In the genomic region with DNA sequence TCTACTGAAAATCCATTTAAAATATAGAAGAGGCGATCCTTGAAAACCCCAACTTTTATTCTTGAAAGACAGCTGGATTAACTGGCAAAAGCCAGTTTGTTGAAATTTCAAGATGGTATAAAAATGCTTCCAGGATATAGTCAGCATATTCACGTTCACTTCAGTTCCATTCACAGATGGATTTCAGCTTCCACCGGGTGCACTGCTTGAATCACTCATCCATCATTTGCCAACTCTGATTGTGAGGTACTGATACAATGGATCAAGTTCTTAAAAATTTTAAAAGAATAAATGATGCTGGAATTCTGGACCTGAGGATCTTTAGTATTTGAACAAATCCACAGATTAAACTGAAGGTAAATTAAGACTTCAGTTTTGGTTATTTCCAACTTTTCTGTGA, we compare ENCODE assay signal across 9 cellular contexts. TPM values are rescaled to one million over a fixed set of nuclear protein-coding genes. Genes with fewer than 3 reads are reported as not detected.
DNase-seq lines count a peak whose midpoint lies in the region; ATAC-seq, FAIRE-seq and TF ChIP-seq lines count a peak whose summit lies in the region.
"Had no signal": no experiment of that assay in that cellular context is flagged by ENCODE, and none has a peak within 500 bp of the region (broad histone marks: within the 10 kb centered on the region; RNA-seq: fewer than 3 reads in every experiment).

No MANE protein-coding gene starts in this region.

- peaks cover 14% of the 10 kb centered on the region for H3K4me1 ChIP-seq in HEK293 (ENCODE audit: control insufficient read depth, insufficient read depth, low read length)
- peaks cover 20 to 68% of the 10 kb centered on the region in 2 donors for H3K4me1 ChIP-seq in muscle layer of duodenum (ENCODE audit: control insufficient read depth in 1 of 2, insufficient read depth in 2 of 2, low read length in 2 of 2)

- POLR2A ChIA-PET in BJ (lab: Charles Lee) (interaction anchor here (0.8 kb wide), 1 partner anchor 9 kb away, joined by 4 read pairs; no protein-coding TSS in a partner anchor), HEK293 (lab: Yijun Ruan, JAX) (interaction anchor here (0.6 to 3.4 kb wide), 4 partner anchors 9 to 34 kb away, joined by 3 to 26 read pairs (median 4); partner anchors contain the start of gene H2AZ2)

- no peak for FAIRE-seq in RCC 7860 (lab: Jason Lieb, UNC)

- CTCF ChIA-PET in BJ (lab: Yijun Ruan, JAX) = interaction anchor here (0.6 to 2.1 kb wide), 2 partner anchors 79 to 254 kb away, joined by 3 to 5 read pairs; no protein-coding TSS in a partner anchor
- CTCF ChIA-PET in HEK293 (lab: Yijun Ruan, JAX) = interaction anchor here (0.5 to 2.8 kb wide), 7 partner anchors 25 to 253 kb away, joined by 3 to 22 read pairs (median 5); no protein-coding TSS in a partner anchor

- TF ChIP-seq CTCF in BJ (IDR thresholded peaks at IDR 0.05; ENCODE audit: insufficient read depth, low read depth, low read length) = no peak
- no peak for TF ChIP-seq CTCF in HEK293 (tag by site-specific recombination; IDR thresholded peaks at IDR 0.05)
- no peak for TF ChIP-seq CTCF in astrocyte of the spinal cord (IDR thresholded peaks at IDR 0.05; ENCODE audit: low read depth, low read length)

- H3K27me3 ChIP-seq in BJ (ENCODE audit: control insufficient read depth, insufficient read depth, low read length) (no peaks in the 10 kb centered on the region), muscle layer of duodenum (ENCODE audit: low read depth, low read length) (no peaks in the 10 kb centered on the region)

- no peaks in the 10 kb centered on the region for H3K9me3 ChIP-seq in HEK293 (ENCODE audit: control insufficient read depth, insufficient read depth, low read depth, low read length)
- no peaks in the 10 kb centered on the region for H3K9me3 ChIP-seq in muscle layer of duodenum (ENCODE audit: control insufficient read depth in 1 of 2, low read length in 2 of 2)

- peak overlapping the region; percentile 35 for H3K4me3 ChIP-seq in BJ (ENCODE audit: low read depth, low read length)
- peak overlapping the region; percentile 93 for H3K4me3 ChIP-seq in HEK293 (ENCODE audit: low read depth, low read length)
- peak overlapping the region; percentile 80 for H3K4me3 ChIP-seq in astrocyte of the spinal cord (ENCODE audit: low read depth, low read length)
- H3K4me3 ChIP-seq in muscle layer of duodenum (ENCODE audit: low read depth in 1 of 2, low read length in 2 of 2) = peak overlapping the region; percentile 57 to 83

- H3K27ac ChIP-seq in HEK293 (ENCODE audit: extremely low read depth, low read depth, low read length) (no peak overlapping the region), muscle layer of duodenum (ENCODE audit: low read length) (peak overlapping the region; percentile 43)

- ATAC-seq in GM21723 (IDR thresholded peaks at IDR 0.05; ENCODE audit: unreplicated experiment) (no peak), HG02840 (IDR thresholded peaks at IDR 0.05; ENCODE audit: low FRiP score, unreplicated experiment) (no peak)

- in situ Hi-C loops in astrocyte of the spinal cord (cut with HindIII; ENCODE audit: low sequenced_read_pairs) = no loop called here

- H3K36me3 ChIP-seq in BJ (ENCODE audit: control insufficient read depth, insufficient read depth, low read length) (no peaks in the 10 kb centered on the region), HEK293 (ENCODE audit: control insufficient read depth in 2 of 2, insufficient read depth in 1 of 2, low read length in 2 of 2) (peaks cover 0 to 40% of the 10 kb centered on the region in 2 experiments; a peak in 2 of 3 replicates), muscle layer of duodenum (ENCODE audit: control insufficient read depth in 1 of 2, insufficient read depth in 2 of 2, low read length in 2 of 2) (peaks cover 0 to 7% of the 10 kb centered on the region in 2 donors)

- DNase-seq in BJ (ENCODE audit: low read depth) = no peak
- no peak for DNase-seq in astrocyte of the spinal cord (ENCODE audit: low read depth, low spot score)
- DNase-seq in SKM-1 (lab: John Stamatoyannopoulos, UW; ENCODE audit: unreplicated experiment) = no peak
- DNase-seq in RCC 7860 (ENCODE audit: low spot score) = no peak
- DNase-seq: SHP77 had no signal

TF ChIP-seq in HEK293, 187 proteins besides CTCF, POLR2A, EP300 and RAD21:
- TF ChIP-seq SCRT1 (tag by site-specific recombination; IDR thresholded peaks at IDR 0.05; ENCODE audit: borderline replicate concordance) = no peak
- TF ChIP-seq ZBTB17 (tag by site-specific recombination; IDR thresholded peaks at IDR 0.05) = peak; percentile 36; the same call in 1 of the 2 replicates
- peak; percentile 27; the same call in 1 of the 2 replicates for TF ChIP-seq KLF10 (tag by site-specific recombination; IDR thresholded peaks at IDR 0.05)

RNA-seq across cellular contexts. Expression of gene PURB, which starts 2.4 kb away (rescaled TPM):
- 2.5 and 4.3 TPM in 2 replicates for polyA plus RNA-seq in BJ (2011; rRNA removed)
- 3.0 and 5.7 TPM in 2 replicates for polyA minus RNA-seq in BJ (2011; rRNA and poly(A)+ RNA removed)

RNA-seq across cellular contexts. Expression of gene H2AZ2, which starts 35.0 kb away (rescaled TPM):
- polyA plus RNA-seq in BJ (2011; rRNA removed) = 100 and 107 TPM in 2 replicates
- 35.3 and 46.2 TPM in 2 replicates for polyA minus RNA-seq in BJ (2011; rRNA and poly(A)+ RNA removed)

Comparison
In these comparisons a context has a peak if more than half of its experiments do, and no peak if none do; other contexts are left out.
1. H3K4me3 ChIP-seq: peak in every context shown above with its lines; median percentile 93 in HEK293; 80 in astrocyte of the spinal cord; 70 in muscle layer of duodenum; 35 in BJ.